In genomic region chr4:137203601-137204000, GRCh38 we compare ENCODE assay signal across 22 cellular contexts.
DNase-seq lines count a peak whose midpoint lies in the region; TF ChIP-seq lines count a peak whose summit lies in the region.
"Had no signal": no experiment of that assay in that cellular context is flagged by ENCODE, and none has a peak within 500 bp of the region (broad histone marks: within the 10 kb centered on the region; RNA-seq: fewer than 3 reads in every experiment).

No MANE protein-coding gene starts in this region.

- H3K4me3 ChIP-seq in AG04450 (ENCODE audit: low read depth, low read length) (no peak overlapping the region), HFF-Myc (replicated peaks; ENCODE audit: low read depth, low read length) (no peak overlapping the region)
- H3K4me3 ChIP-seq: GM12878, GM23338, K562, left ventricle myocardium inferior had no signal

- peak; percentile 10 for DNase-seq in AG04450 (ENCODE audit: low read depth, low spot score)
- peak; percentile 44 for DNase-seq in HFF-Myc (ENCODE audit: extremely low read depth, low read depth)
- peak; percentile 85 for DNase-seq in brain pericyte (ENCODE audit: low read depth, low spot score)
- peak; percentile 91 for DNase-seq in iris pigment epithelial cell (ENCODE audit: low read depth)
- no peak for DNase-seq in NCI-H146 (lab: John Stamatoyannopoulos, UW)
- DNase-seq in GM10266 (ENCODE audit: extremely low spot score): no peak
- DNase-seq in GM13977 (ENCODE audit: low spot score): no peak
- DNase-seq in NCI-H748 treated with DMSO at 0.1 percent for 48 hours (lab: John Stamatoyannopoulos, UW): no peak
- DNase-seq: 8988T; activated CD4-positive, alpha-beta T cell treated with anti-CD3 and anti-CD28 coated beads, Interleukin-2, amount 10 ng/mL, durations not matched to agents 7 days and 5 days; activated effector memory CD4-positive, alpha-beta T cell treated with Interleukin-2 at 50 U/mL for 16 hours; caudate nucleus; head of caudate nucleus; left ventricle myocardium inferior; MV-4-11; NCI-H187; SHP77 treated with DMSO at 0.1 percent for 48 hours; stimulated activated CD4-positive, alpha-beta T cell treated with anti-CD3 and anti-CD28 coated beads, Interleukin-12 subunit alpha, Interleukin-12 subunit beta, amount 100 ng/mL, for 4 hours had no signal

- H3K27ac ChIP-seq in AG04450 (ENCODE audit: low read depth, low read length): no peak overlapping the region
- H3K27ac ChIP-seq: epithelial cell of prostate, left ventricle myocardium inferior had no signal

- TF ChIP-seq CTCF in AG04450 (IDR thresholded peaks at IDR 0.05; ENCODE audit: low read depth, low read length): no peak
- TF ChIP-seq CTCF in HFF-Myc (IDR thresholded peaks at IDR 0.05; ENCODE audit: low read depth, low read length, missing control alignments): no peak
- no peak for TF ChIP-seq CTCF in GM10266 (IDR thresholded peaks at IDR 0.05; ENCODE audit: control insufficient read depth, insufficient read depth, low read depth, missing control alignments)
- no peak for TF ChIP-seq CTCF in GM13977 (IDR thresholded peaks at IDR 0.05; ENCODE audit: extremely low read depth, insufficient read depth, missing control alignments)

- CTCF ChIA-PET in AG04450 (lab: Charles Lee): no interaction called here

- in situ Hi-C loops in GM13977 (cut with MboI; ENCODE audit: low pct_unique_long_range_greater_than_20kb, low sequenced_read_pairs, unreplicated experiment): no loop called here

- no peaks in the 10 kb centered on the region for H3K9me3 ChIP-seq in AG04450 (ENCODE audit: control insufficient read depth, insufficient read depth, low read length)
- H3K9me3 ChIP-seq: left ventricle myocardium inferior had no signal

- H3K27me3 ChIP-seq in AG04450 (ENCODE audit: control insufficient read depth, insufficient read depth, low read length): no peaks in the 10 kb centered on the region

- POLR2A ChIA-PET in AG04450 (lab: Yijun Ruan, JAX): no interaction called here

Comparison
In these comparisons a context has a peak if more than half of its experiments do, and no peak if none do; other contexts are left out.
1. DNase-seq: peak in AG04450 (single experiment), HFF-Myc (single experiment), brain pericyte (single experiment) and iris pigment epithelial cell (single experiment); none in NCI-H146 (single experiment), GM10266 (single experiment), GM13977 (single experiment) and NCI-H748 treated with DMSO at 0.1 percent for 48 hours (single experiment).